ENCODE assay signal across 24 cellular contexts in the genomic region with DNA sequence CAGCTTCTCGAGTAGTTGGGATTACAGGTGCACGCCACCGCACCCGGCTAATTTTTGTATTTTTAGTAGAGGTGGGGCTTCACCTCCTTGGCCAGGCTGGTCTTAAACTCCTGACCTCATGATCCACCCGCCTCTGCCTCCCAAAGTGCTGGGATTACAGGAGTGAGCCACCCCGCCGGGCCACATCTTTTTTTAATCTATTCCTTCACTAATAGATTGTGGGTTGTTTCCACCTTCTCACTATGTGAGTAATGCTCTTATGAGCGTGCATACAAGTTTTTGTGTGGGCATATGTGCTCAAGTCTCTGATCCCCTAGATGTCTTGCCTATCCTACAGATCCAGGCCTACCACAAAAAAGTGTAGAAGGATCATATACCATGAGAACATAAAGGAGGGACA.
"Had no signal": no experiment of that assay in that cellular context is flagged by ENCODE, and none has a peak within 500 bp of the region (broad histone marks: within the 10 kb centered on the region; RNA-seq: fewer than 3 reads in every experiment).

No MANE protein-coding gene starts in this region.

- ATAC-seq: activated CD4-positive, alpha-beta T cell treated with anti-CD3 and anti-CD28 coated beads for 36 hours; activated CD8-positive, alpha-beta T cell treated with anti-CD3 and anti-CD28 coated beads, Interleukin-2, amount 10 ng/mL, durations not matched to agents 7 days and 5 days; activated naive CD4-positive, alpha-beta T cell treated with anti-CD3 and anti-CD28 coated beads, Interleukin-2, amount 50 U/mL, for 72 hours; activated T-cell treated with anti-CD3 and anti-CD28 coated beads, Interleukin-2, amount 50 U/mL, for 72 hours; body of pancreas; heart right ventricle; natural killer cell treated with Interleukin-12 subunit alpha and Interleukin-12 subunit beta and Interleukin-15 and Interleukin-18, amount 100 ng/mL, for 72 hours; sciatic nerve; stimulated activated memory B cell treated with anti-CD40 and anti-IgM and Interleukin-4, amounts not matched to agents 10 μg/mL and 1 μg/mL and 100 μg/mL, for 72 hours; stimulated activated naive CD8-positive, alpha-beta T cell treated with anti-CD3 and anti-CD28 coated beads, Interleukin-15, amount 100 ng/mL, for 72 hours had no signal

- H3K36me3 ChIP-seq: heart right ventricle, uterus had no signal

- H3K27ac ChIP-seq: body of pancreas, heart right ventricle, uterus had no signal

- H3K27me3 ChIP-seq: body of pancreas, heart right ventricle, uterus had no signal

- DNase-seq: activated CD4-positive, alpha-beta T cell treated with anti-CD3 and anti-CD28 coated beads for 36 hours; activated CD4-positive, CD25-positive, alpha-beta regulatory T cell; activated CD8-positive, alpha-beta T cell treated with anti-CD3 and anti-CD28 coated beads, Interleukin-2, amount 10 ng/mL, durations not matched to agents 7 days and 5 days; activated naive CD4-positive, alpha-beta T cell; activated T-cell treated with anti-CD3 and anti-CD28 coated beads for 4 hours; activated T-cell treated with anti-CD3 and anti-CD28 coated beads, Interleukin-2, amount 50 U/mL, for 72 hours; aorta; body of pancreas; effector CD8-positive, alpha-beta T cell; erythroblast; foreskin melanocyte; heart right ventricle; retina; small intestine; stimulated activated CD4-positive, alpha-beta T cell treated with anti-CD3 and anti-CD28 coated beads, Interleukin-1b, Interleukin-23, amount 100 ng/mL, for 48 hours; stimulated activated CD4-positive, alpha-beta T cell treated with anti-CD3 and anti-CD28 coated beads, Interleukin-4, amount 100 ng/mL, for 4 hours; stimulated activated CD8-positive, alpha-beta memory T cell treated with anti-CD3 and anti-CD28 coated beads, Interleukin-4, amount 100 ng/mL, for 48 hours; stimulated activated naive CD8-positive, alpha-beta T cell treated with anti-CD3 and anti-CD28 coated beads, Interleukin-15, amount 100 ng/mL, for 72 hours; substantia nigra; uterus had no signal

- H3K9me3 ChIP-seq: body of pancreas, heart right ventricle, uterus had no signal

- H3K4me3 ChIP-seq: body of pancreas, heart right ventricle, uterus had no signal
